Comparison of ENCODE assay signal across 1 cellular context in the genomic region with DNA sequence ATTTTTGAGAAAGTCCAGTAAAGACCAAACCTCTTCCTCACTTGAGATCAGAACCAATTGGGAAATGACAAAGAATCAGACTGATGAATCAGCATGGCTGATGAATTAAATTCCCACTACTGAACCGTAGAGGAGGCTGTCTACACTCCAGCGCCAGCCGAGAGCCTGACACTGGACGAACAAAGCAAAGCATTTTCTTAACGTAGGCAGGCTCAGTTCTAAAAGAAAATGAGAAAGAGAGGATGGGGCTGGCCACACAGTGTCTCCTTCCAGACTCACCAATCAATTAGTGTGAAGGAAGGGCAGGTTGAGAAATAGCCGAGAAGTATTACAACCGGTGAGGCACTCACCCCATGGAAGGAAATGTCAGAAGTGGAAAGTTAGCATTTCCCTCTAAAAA.
TF ChIP-seq lines count a peak whose summit lies in the region.

No MANE protein-coding gene starts in this region.

TF ChIP-seq in IMR-90, 13 proteins besides CTCF, POLR2A, EP300 and RAD21 (continued from another document):
- TF ChIP-seq, protein P1, sequence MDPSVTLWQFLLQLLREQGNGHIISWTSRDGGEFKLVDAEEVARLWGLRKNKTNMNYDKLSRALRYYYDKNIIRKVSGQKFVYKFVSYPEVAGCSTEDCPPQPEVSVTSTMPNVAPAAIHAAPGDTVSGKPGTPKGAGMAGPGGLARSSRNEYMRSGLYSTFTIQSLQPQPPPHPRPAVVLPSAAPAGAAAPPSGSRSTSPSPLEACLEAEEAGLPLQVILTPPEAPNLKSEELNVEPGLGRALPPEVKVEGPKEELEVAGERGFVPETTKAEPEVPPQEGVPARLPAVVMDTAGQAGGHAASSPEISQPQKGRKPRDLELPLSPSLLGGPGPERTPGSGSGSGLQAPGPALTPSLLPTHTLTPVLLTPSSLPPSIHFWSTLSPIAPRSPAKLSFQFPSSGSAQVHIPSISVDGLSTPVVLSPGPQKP (IDR thresholded peaks at IDR 0.05; ENCODE audit: borderline replicate concordance, low read depth, low read length): no peak
- TF ChIP-seq, protein P2, sequence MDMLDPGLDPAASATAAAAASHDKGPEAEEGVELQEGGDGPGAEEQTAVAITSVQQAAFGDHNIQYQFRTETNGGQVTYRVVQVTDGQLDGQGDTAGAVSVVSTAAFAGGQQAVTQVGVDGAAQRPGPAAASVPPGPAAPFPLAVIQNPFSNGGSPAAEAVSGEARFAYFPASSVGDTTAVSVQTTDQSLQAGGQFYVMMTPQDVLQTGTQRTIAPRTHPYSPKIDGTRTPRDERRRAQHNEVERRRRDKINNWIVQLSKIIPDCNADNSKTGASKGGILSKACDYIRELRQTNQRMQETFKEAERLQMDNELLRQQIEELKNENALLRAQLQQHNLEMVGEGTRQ (IDR thresholded peaks at IDR 0.05; ENCODE audit: low read depth, low read length): no peak
- no peak for TF ChIP-seq RCOR1 (IDR thresholded peaks at IDR 0.05; ENCODE audit: insufficient replicate concordance, low read length)
- TF ChIP-seq NFE2L2 (IDR thresholded peaks at IDR 0.05; ENCODE audit: low read depth, low read length): no peak
TF ChIP-seq in IMR-90: peak in this region for 2.
